Comparison of ENCODE assay signal across 1 cellular context in genomic region chr1:39638965-39639332, GRCh38.
TF ChIP-seq lines count a peak whose summit lies in the region.

No MANE protein-coding gene starts in this region.

TF ChIP-seq in K562, 482 proteins besides CTCF, POLR2A, EP300 and RAD21:
- peak; percentile 86 for TF ChIP-seq ZNF316 (IDR thresholded peaks at IDR 0.05)
- peak; percentile 70; the same call in 1 of the 2 replicates for TF ChIP-seq C11orf30 (IDR thresholded peaks at IDR 0.05; ENCODE audit: low read depth)
- peak; percentile 56 for TF ChIP-seq MAFF (IDR thresholded peaks at IDR 0.05; ENCODE audit: low read length)
- no peak for TF ChIP-seq POLR2AphosphoS5 (IDR thresholded peaks at IDR 0.05; ENCODE audit: control insufficient read depth, insufficient read depth, low read depth, low read length)
- TF ChIP-seq POLR2G (IDR thresholded peaks at IDR 0.05; ENCODE audit: low read depth, low read length): no peak
- peak; percentile 54 for TF ChIP-seq MAFK (IDR thresholded peaks at IDR 0.05; ENCODE audit: low read length)
- peak; percentile 67 for TF ChIP-seq MAFG (tag; conservative IDR thresholded peaks at IDR 0.05)
